8 cellular contexts compared by ENCODE assay signal in the genomic region with DNA sequence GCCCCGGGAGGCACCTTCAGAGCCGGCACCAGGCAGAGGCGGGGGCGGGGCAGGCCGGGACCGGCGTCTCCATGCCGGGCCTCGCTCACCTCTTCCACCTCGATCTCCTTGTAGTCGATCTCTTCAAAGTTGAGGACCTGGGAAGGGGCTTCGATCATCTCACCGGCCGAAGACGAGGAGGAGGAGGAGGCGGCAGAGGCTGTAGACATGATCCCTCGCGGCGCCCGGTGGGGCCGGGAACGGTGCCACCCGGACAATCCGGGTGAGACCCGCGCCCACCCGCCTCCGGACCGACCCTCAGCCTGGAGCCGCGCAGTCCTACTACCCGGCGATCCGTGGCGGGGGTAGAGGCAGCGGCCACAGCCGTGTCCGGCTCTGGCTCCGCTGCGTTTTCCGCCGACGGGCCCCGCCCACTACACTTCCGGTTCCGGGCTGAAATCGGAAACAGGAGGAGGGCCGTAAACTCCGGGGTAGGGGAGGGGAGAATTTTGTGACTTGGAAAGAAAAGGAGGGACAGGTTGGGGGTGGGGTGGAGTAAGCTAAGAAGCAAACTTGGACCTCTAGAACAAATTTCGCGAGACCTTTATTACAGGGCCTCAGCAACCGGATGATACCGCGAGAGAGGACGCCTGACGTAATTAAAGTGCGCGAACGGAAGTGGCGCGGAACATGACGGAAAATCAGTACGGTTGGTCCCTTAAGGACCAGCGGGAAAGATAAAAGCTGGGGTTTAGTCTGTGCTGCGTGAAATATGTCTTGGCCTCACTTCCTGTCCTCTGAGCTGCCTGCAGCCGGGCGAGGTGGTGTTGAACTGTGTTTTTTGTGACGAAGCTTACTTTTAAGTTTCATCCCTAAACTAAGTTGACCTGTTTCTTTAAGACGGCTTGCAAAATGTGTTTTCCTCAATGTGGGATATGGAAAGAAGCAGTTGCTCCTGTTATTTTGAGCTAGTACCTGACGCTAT. TPM values are rescaled to one million over a fixed set of nuclear protein-coding genes. Genes with fewer than 3 reads are reported as not detected.
DNase-seq lines count a peak whose midpoint lies in the region; ATAC-seq and TF ChIP-seq lines count a peak whose summit lies in the region.

A gene (minus strand): TSS at position 398 of the 964 bp plus-strand sequence. CDS start 189 bp downstream, at position 209.

- peak within 1 kb of the TSS; percentile 99 for H3K27ac Mint-ChIP-seq in CD8-positive, alpha-beta T cell

- peak within 1 kb of the TSS; percentile 79 for H3K4me3 ChIP-seq in CD8-positive, alpha-beta T cell (ENCODE audit: low read depth, low read length)
- H3K4me3 ChIP-seq in lung: peak within 1 kb of the TSS; percentile 99

- peaks cover 9% of the 10 kb centered on the region for H3K36me3 Mint-ChIP-seq in CD8-positive, alpha-beta T cell

- H3K9me3 Mint-ChIP-seq in CD8-positive, alpha-beta T cell: no peaks in the 10 kb centered on the region

- peak within 1 kb of the TSS; percentile 96 for H3K27ac ChIP-seq in CD8-positive, alpha-beta T cell (ENCODE audit: low read depth, low read length)
- peak within 1 kb of the TSS; percentile 88 to 97 for H3K27ac ChIP-seq in lung (ENCODE audit: low read depth in 1 of 2, low read length in 1 of 2)

- no peak for TF ChIP-seq CTCF in CD8-positive, alpha-beta T cell (IDR thresholded peaks at IDR 0.05)
- no peak for TF ChIP-seq CTCF in lung (IDR thresholded peaks at IDR 0.05; ENCODE audit: control extremely low read depth, extremely low read depth)

- DNase-seq in CD8-positive, alpha-beta T cell: peak; percentile 88 to 97 (median 93)
- DNase-seq in HS-27A (ENCODE audit: low read depth) (peak; percentile 79), NK-92 (lab: John Stamatoyannopoulos, UW; ENCODE audit: unreplicated experiment) (peak; percentile 68), lung (ENCODE audit: low spot score) (peak; percentile 93)
- DNase-seq in activated CD8-positive, alpha-beta memory T cell treated with anti-CD3 and anti-CD28 coated beads for 1 hour (ENCODE audit: extremely low read depth in 1 of 2, low read depth in 1 of 2): peak; percentile 87
- peak; percentile 88 for DNase-seq in effector CD8-positive, alpha-beta T cell (lab: John Stamatoyannopoulos, UW)
- peak; percentile 85 to 88 (median 87) for DNase-seq in stimulated activated CD4-positive, alpha-beta T cell treated with anti-CD3 and anti-CD28 coated beads, TNF-alpha, amount 100 ng/mL, for 4 hours (ENCODE audit: low read depth in 3 of 3)

- peak within 1 kb of the TSS; percentile 95 for H3K4me3 Mint-ChIP-seq in CD8-positive, alpha-beta T cell

- H3K4me1 ChIP-seq in CD8-positive, alpha-beta T cell (ENCODE audit: insufficient read depth, low read length): peaks cover 39% of the 10 kb centered on the region
- peaks cover 2 to 4% of the 10 kb centered on the region in 2 donors for H3K4me1 ChIP-seq in lung (ENCODE audit: control insufficient read depth in 2 of 2, insufficient read depth in 2 of 2, low read length in 2 of 2)

- H3K4me1 Mint-ChIP-seq in CD8-positive, alpha-beta T cell (ENCODE audit: low read depth): peaks cover 48% of the 10 kb centered on the region

- H3K9me3 ChIP-seq in CD8-positive, alpha-beta T cell (ENCODE audit: low read length): no peaks in the 10 kb centered on the region
- H3K9me3 ChIP-seq in lung (ENCODE audit: control insufficient read depth in 2 of 2, insufficient read depth in 1 of 2, low read length in 1 of 2): no peaks in the 10 kb centered on the region

- CTCF ChIA-PET in CD8-positive, alpha-beta T cell (lab: Charles Lee): no interaction called here

- no peaks in the 10 kb centered on the region for H3K27me3 ChIP-seq in CD8-positive, alpha-beta T cell (ENCODE audit: insufficient read depth, low read length)
- H3K27me3 ChIP-seq in lung (ENCODE audit: control insufficient read depth, insufficient read depth): no peaks in the 10 kb centered on the region

- intact Hi-C loops in CD8-positive, alpha-beta T cell (cut with DNase I, micrococcal nuclease): loop anchor here (1.0 to 10.0 kb wide), 10 partner anchors 758 to 1624 kb away; a partner anchor contains a TSS

- H3K36me3 ChIP-seq in CD8-positive, alpha-beta T cell (ENCODE audit: insufficient read depth, low read length): no peaks in the 10 kb centered on the region
- no peaks in the 10 kb centered on the region for H3K36me3 ChIP-seq in lung (ENCODE audit: control insufficient read depth in 2 of 2, insufficient read depth in 2 of 2, low read length in 2 of 2)

- peaks cover 6% of the 10 kb centered on the region for H3K27me3 Mint-ChIP-seq in CD8-positive, alpha-beta T cell (ENCODE audit: low read depth)

- WGBS in lung, 2 donors: 0% methylated on average over 70 of the region's 70 CpGs

- ATAC-seq in CD8-positive, alpha-beta T cell: peak; percentile 86
- peak; percentile 87 for ATAC-seq in GM19467 (IDR thresholded peaks at IDR 0.05; ENCODE audit: unreplicated experiment)
- peak; percentile 95 for ATAC-seq in lung (ENCODE audit: insufficient read depth, low FRiP score)

- POLR2A ChIA-PET in CD8-positive, alpha-beta T cell (lab: Charles Lee): interaction anchor here (0.7 to 1.6 kb wide), 5 partner anchors 9 to 1507 kb away, joined by 4 read pairs; a partner anchor contains a TSS

RNA-seq across cellular contexts. Expression of the gene that starts here (rescaled TPM):
- 10 to 100 TPM in 1 of 2 experiments, 1 to 10 TPM in 1; 9.7 to 10.1 TPM for total RNA-seq in CD8-positive, alpha-beta T cell
- 10 to 100 TPM; 18.1 to 45.8 TPM for total RNA-seq in lung
- polyA plus RNA-seq in lung: 10 to 100 TPM; 10.5 to 13.4 TPM

Comparison
In these comparisons a context has a peak if more than half of its experiments do, and no peak if none do; other contexts are left out.
1. Peak in every context shown above with its lines: DNase-seq, ATAC-seq, H3K4me3 ChIP-seq and H3K27ac ChIP-seq.